32 cellular contexts compared by ENCODE assay signal in the genomic region with DNA sequence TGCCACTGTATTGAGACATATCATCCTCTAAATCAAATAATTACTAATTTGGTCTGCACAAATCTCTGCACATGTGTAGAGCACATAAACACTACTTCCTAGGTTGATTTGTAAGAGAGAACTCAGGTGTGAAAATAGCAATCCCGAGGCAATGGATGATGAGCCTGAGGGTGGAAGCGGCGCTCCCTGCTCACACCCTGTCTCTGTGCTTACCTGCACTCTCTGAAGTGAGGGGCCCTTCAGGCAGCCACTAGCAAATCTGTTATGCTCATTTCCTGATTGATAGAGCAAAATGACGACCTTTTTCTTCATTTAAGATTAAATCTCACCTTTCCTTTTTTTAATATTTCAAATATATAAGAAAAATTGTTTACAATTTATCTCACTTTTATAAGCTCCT.
"Had no signal": no experiment of that assay in that cellular context is flagged by ENCODE, and none has a peak within 500 bp of the region (broad histone marks: within the 10 kb centered on the region; RNA-seq: fewer than 3 reads in every experiment).

No MANE protein-coding gene starts in this region.

- H3K27ac ChIP-seq: KMS-11, PC-9, RWPE1, SJCRH30, SK-N-MC had no signal

- ATAC-seq: Panc1, Right ventricle myocardium inferior, SK-N-SH treated with all-trans-retinoic acid at 6 μM for 48 hours, T-cell had no signal

- H3K9ac ChIP-seq: KMS-11 had no signal

- H3K36me3 Mint-ChIP-seq: T-cell had no signal

- H3K36me3 ChIP-seq: SJCRH30 had no signal

- H3K27ac Mint-ChIP-seq: T-cell had no signal

- H3K9me3 ChIP-seq: SJCRH30 had no signal

- H3K4me1 Mint-ChIP-seq: T-cell had no signal

- H3K4me1 ChIP-seq: SJCRH30 had no signal

- H3K4me3 Mint-ChIP-seq: T-cell had no signal

- H3K27me3 ChIP-seq: SJCRH30 had no signal

- H3K4me3 ChIP-seq: PC-9, SJCRH30, SK-N-MC had no signal

- DNase-seq: Karpas-422, MM.1S, MV-4-11, NCI-H1092, NCI-H1105 treated with DMSO at 0.1 percent for 48 hours, NCI-H1436, NCI-H146, NCI-H1694, NCI-H187, NCI-H1930, NCI-H2029 treated with DMSO at 0.1 percent for 48 hours, NCI-H2081 treated with DMSO at 0.1 percent for 48 hours, NCI-H2171 treated with DMSO at 0.1 percent for 48 hours, NCI-H2227 treated with DMSO at 0.1 percent for 48 hours, NCI-H345, NCI-H446, NCI-H510A treated with DMSO at 0.1 percent for 48 hours, NCI-H524 treated with DMSO at 0.1 percent for 48 hours, NCI-H526 treated with DMSO at 0.1 percent for 48 hours, NCI-H748 treated with DMSO at 0.1 percent for 48 hours, NCI-H82, PC-9, SHP77, SIG-M5, SJCRH30, T-cell had no signal

- H3K4me2 ChIP-seq: KMS-11, PC-9 had no signal

- H3K27me3 Mint-ChIP-seq: T-cell had no signal

- H2AFZ ChIP-seq: PC-9 had no signal
